In the genomic region with DNA sequence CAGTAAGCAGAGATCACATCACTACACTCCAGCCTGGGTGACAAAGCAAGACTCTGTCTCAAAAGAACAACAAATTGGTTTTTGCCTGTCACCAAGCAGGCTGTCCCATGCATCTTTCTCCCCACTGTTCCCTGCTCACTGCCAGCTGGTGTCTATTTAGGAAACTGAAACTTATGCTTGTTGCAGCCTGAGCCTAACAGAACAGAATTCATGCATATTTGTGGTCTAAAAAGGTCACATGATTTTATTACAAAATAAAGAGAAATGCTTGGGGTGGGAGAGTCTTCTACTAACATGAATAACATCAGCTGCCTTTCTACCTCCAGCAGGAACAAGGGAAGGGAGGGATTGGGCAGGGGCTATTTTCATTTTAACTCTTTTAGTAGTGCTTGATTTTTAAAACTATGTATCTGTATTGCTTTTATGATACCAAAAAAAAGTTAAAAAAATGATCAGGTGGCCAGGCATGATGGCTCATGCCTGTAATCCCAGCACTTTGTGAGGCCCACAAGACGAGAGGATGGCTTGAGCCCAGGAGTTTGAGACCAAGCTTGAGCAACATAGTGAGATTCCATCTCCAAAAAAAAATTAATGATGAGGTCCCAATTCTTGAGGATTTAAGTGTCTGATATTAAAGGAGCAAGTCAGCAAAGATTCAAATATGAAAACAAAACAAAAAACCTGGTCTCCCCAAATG, we compare ENCODE assay signal across 8 cellular contexts. TPM values are rescaled to one million over a fixed set of nuclear protein-coding genes. Genes with fewer than 3 reads are reported as not detected.
DNase-seq lines count a peak whose midpoint lies in the region; ATAC-seq and TF ChIP-seq lines count a peak whose summit lies in the region.

No MANE protein-coding gene starts in this region.

- peaks cover 54% of the 10 kb centered on the region for H3K79me2 ChIP-seq in ACC112 (ENCODE audit: control insufficient read depth, insufficient read depth, low read length, unreplicated experiment)

- H3K4me1 ChIP-seq in ACC112 (ENCODE audit: control insufficient read depth, insufficient read depth, low read length, unreplicated experiment) (peaks cover 4% of the 10 kb centered on the region), HEK293 (ENCODE audit: control insufficient read depth, insufficient read depth, low read length) (no peaks in the 10 kb centered on the region; the same call in 1 of the 2 replicates)

- H3K36me3 Mint-ChIP-seq in activated CD8-positive, alpha-beta T cell treated with anti-CD3 and anti-CD28 coated beads for 36 hours (ENCODE audit: low read depth) = peaks cover 10% of the 10 kb centered on the region

- POLR2A ChIA-PET in HEK293 (lab: Yijun Ruan, JAX) = interaction anchor here (0.6 to 2.8 kb wide), 23 partner anchors 10 to 276 kb away, joined by 3 to 46 read pairs (median 6); a partner anchor contains a TSS
- POLR2A ChIA-PET in activated CD8-positive, alpha-beta T cell treated with anti-CD3 and anti-CD28 coated beads for 36 hours (lab: Charles Lee) = interaction anchor here (0.6 to 6.7 kb wide), 17 partner anchors 11 to 276 kb away, joined by 3 to 63 read pairs (median 5); a partner anchor contains a TSS

- DNase-seq in activated CD8-positive, alpha-beta T cell treated with anti-CD3 and anti-CD28 coated beads for 36 hours = peak; percentile 26
- DNase-seq in glomerular visceral epithelial cell (ENCODE audit: extremely low spot score) (peak; percentile 54), putamen (ENCODE audit: low spot score) (peak; percentile 69)
- no peak for DNase-seq in effector CD4-positive, alpha-beta T cell

- H3K9me3 ChIP-seq in HEK293 (ENCODE audit: control insufficient read depth, insufficient read depth, low read depth, low read length) = no peaks in the 10 kb centered on the region

- H3K27ac Mint-ChIP-seq in activated CD8-positive, alpha-beta T cell treated with anti-CD3 and anti-CD28 coated beads for 36 hours = peak overlapping the region; percentile 95

- H3K27me3 ChIP-seq in ACC112 (ENCODE audit: insufficient read depth, low read length) = no peaks in the 10 kb centered on the region

- H3K27ac ChIP-seq in ACC112 (ENCODE audit: low read depth, low read length) (peak overlapping the region; percentile 63), HEK293 (ENCODE audit: extremely low read depth, low read depth, low read length) (no peak overlapping the region; the same call in 1 of the 2 replicates)

- no peaks in the 10 kb centered on the region for H3K27me3 Mint-ChIP-seq in activated CD8-positive, alpha-beta T cell treated with anti-CD3 and anti-CD28 coated beads for 36 hours

- intact Hi-C loops in activated CD8-positive, alpha-beta T cell treated with anti-CD3 and anti-CD28 coated beads for 36 hours (cut with micrococcal nuclease) = loop anchor here (2.0 kb wide), 1 partner anchor 20 kb away; a partner anchor contains a TSS

- CTCF ChIA-PET in HEK293 (lab: Yijun Ruan, JAX) = interaction anchor here (0.5 to 2.0 kb wide), 6 partner anchors 8 to 105 kb away, joined by 3 to 15 read pairs (median 6); a partner anchor contains a TSS
- CTCF ChIA-PET in activated CD8-positive, alpha-beta T cell treated with anti-CD3 and anti-CD28 coated beads for 36 hours (lab: Charles Lee) = interaction anchor here (0.7 to 3.6 kb wide), 16 partner anchors 8 to 233 kb away, joined by 3 to 17 read pairs (median 4); a partner anchor contains a TSS

- H3K36me3 ChIP-seq in ACC112 (ENCODE audit: insufficient read depth, low read length) (peaks cover 23% of the 10 kb centered on the region), HEK293 (ENCODE audit: control insufficient read depth in 2 of 2, insufficient read depth in 1 of 2, low read length in 2 of 2) (peaks cover 7 to 24% of the 10 kb centered on the region in 2 experiments; a peak in 2 of 3 replicates)

- H3K4me3 ChIP-seq in ACC112 (ENCODE audit: low read depth, low read length) = peak overlapping the region; percentile 97
- peak overlapping the region; percentile 84 for H3K4me3 ChIP-seq in HEK293 (ENCODE audit: low read depth, low read length)

- peak overlapping the region; percentile 81 for H3K4me3 Mint-ChIP-seq in activated CD8-positive, alpha-beta T cell treated with anti-CD3 and anti-CD28 coated beads for 36 hours

- TF ChIP-seq CTCF in HEK293 (tag by site-specific recombination; IDR thresholded peaks at IDR 0.05) = no peak
- TF ChIP-seq CTCF in activated CD8-positive, alpha-beta T cell treated with anti-CD3 and anti-CD28 coated beads for 36 hours (IDR thresholded peaks at IDR 0.05) = no peak

- H3K4me1 Mint-ChIP-seq in activated CD8-positive, alpha-beta T cell treated with anti-CD3 and anti-CD28 coated beads for 36 hours (ENCODE audit: low read depth) = peaks cover 20% of the 10 kb centered on the region

- H2AFZ ChIP-seq in ACC112 (ENCODE audit: low read length, unreplicated experiment) = no peak overlapping the region

- no peaks in the 10 kb centered on the region for H3K9me3 Mint-ChIP-seq in activated CD8-positive, alpha-beta T cell treated with anti-CD3 and anti-CD28 coated beads for 36 hours

- no peak for ATAC-seq in activated CD8-positive, alpha-beta T cell treated with anti-CD3 and anti-CD28 coated beads for 36 hours
- ATAC-seq in HG03342 (IDR thresholded peaks at IDR 0.05; ENCODE audit: unreplicated experiment) (no peak), GM19351 (IDR thresholded peaks at IDR 0.05; ENCODE audit: unreplicated experiment) (no peak)

TF ChIP-seq in HEK293, 187 proteins besides CTCF, POLR2A, EP300 and RAD21 (continues in another document):
- TF ChIP-seq TRIM28 (IDR thresholded peaks at IDR 0.05; ENCODE audit: borderline replicate concordance, low read length) (no peak), GLI4 (tag by site-specific recombination; IDR thresholded peaks at IDR 0.05) (no peak), ZNF529 (tag by site-specific recombination; IDR thresholded peaks at IDR 0.05; ENCODE audit: insufficient replicate concordance) (no peak), SCRT1 (tag by site-specific recombination; IDR thresholded peaks at IDR 0.05; ENCODE audit: borderline replicate concordance) (no peak), ZFP37 (tag by site-specific recombination; IDR thresholded peaks at IDR 0.05) (0 out of 2 replicates have a peak, but pooled peaks have one; percentile 44), ZXDB (tag by site-specific recombination; IDR thresholded peaks at IDR 0.05) (no peak), ZNF341 (tag by site-specific recombination; IDR thresholded peaks at IDR 0.05; ENCODE audit: low read depth) (peak; percentile 37; the same call in 1 of the 2 replicates), ZBTB20 (tag by site-specific recombination; IDR thresholded peaks at IDR 0.05) (peak; percentile 38; the same call in 1 of the 2 replicates), ZNF792 (tag by site-specific recombination; IDR thresholded peaks at IDR 0.05) (no peak)
- TF ChIP-seq, protein P1, sequence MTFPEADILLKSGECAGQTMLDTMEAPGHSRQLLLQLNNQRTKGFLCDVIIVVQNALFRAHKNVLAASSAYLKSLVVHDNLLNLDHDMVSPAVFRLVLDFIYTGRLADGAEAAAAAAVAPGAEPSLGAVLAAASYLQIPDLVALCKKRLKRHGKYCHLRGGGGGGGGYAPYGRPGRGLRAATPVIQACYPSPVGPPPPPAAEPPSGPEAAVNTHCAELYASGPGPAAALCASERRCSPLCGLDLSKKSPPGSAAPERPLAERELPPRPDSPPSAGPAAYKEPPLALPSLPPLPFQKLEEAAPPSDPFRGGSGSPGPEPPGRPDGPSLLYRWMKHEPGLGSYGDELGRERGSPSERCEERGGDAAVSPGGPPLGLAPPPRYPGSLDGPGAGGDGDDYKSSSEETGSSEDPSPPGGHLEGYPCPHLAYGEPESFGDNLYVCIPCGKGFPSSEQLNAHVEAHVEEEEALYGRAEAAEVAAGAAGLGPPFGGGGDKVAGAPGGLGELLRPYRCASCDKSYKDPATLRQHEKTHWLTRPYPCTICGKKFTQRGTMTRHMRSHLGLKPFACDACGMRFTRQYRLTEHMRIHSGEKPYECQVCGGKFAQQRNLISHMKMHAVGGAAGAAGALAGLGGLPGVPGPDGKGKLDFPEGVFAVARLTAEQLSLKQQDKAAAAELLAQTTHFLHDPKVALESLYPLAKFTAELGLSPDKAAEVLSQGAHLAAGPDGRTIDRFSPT (tag by site-specific recombination; IDR thresholded peaks at IDR 0.05) = no peak
- TF ChIP-seq, protein P2, sequence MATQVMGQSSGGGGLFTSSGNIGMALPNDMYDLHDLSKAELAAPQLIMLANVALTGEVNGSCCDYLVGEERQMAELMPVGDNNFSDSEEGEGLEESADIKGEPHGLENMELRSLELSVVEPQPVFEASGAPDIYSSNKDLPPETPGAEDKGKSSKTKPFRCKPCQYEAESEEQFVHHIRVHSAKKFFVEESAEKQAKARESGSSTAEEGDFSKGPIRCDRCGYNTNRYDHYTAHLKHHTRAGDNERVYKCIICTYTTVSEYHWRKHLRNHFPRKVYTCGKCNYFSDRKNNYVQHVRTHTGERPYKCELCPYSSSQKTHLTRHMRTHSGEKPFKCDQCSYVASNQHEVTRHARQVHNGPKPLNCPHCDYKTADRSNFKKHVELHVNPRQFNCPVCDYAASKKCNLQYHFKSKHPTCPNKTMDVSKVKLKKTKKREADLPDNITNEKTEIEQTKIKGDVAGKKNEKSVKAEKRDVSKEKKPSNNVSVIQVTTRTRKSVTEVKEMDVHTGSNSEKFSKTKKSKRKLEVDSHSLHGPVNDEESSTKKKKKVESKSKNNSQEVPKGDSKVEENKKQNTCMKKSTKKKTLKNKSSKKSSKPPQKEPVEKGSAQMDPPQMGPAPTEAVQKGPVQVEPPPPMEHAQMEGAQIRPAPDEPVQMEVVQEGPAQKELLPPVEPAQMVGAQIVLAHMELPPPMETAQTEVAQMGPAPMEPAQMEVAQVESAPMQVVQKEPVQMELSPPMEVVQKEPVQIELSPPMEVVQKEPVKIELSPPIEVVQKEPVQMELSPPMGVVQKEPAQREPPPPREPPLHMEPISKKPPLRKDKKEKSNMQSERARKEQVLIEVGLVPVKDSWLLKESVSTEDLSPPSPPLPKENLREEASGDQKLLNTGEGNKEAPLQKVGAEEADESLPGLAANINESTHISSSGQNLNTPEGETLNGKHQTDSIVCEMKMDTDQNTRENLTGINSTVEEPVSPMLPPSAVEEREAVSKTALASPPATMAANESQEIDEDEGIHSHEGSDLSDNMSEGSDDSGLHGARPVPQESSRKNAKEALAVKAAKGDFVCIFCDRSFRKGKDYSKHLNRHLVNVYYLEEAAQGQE (tag by site-specific recombination; IDR thresholded peaks at IDR 0.05) = no peak

RNA-seq across cellular contexts. Expression of a gene that starts 0.9 kb away (rescaled TPM):
- 10 to 100 TPM; 64.4 to 69.7 TPM for total RNA-seq in activated CD8-positive, alpha-beta T cell treated with anti-CD3 and anti-CD28 coated beads for 36 hours

RNA-seq across cellular contexts. Expression of a gene that starts 3.7 kb away (rescaled TPM):
- not detected for total RNA-seq in activated CD8-positive, alpha-beta T cell treated with anti-CD3 and anti-CD28 coated beads for 36 hours

RNA-seq across cellular contexts. Expression of a gene that starts 20.3 kb away (rescaled TPM):
- 10 to 100 TPM; 41.3 to 41.5 TPM for total RNA-seq in activated CD8-positive, alpha-beta T cell treated with anti-CD3 and anti-CD28 coated beads for 36 hours

RNA-seq across cellular contexts. Expression of a gene that starts 25.2 kb away (rescaled TPM):
- 10 to 100 TPM; 55.7 to 69.0 TPM for total RNA-seq in activated CD8-positive, alpha-beta T cell treated with anti-CD3 and anti-CD28 coated beads for 36 hours

RNA-seq across cellular contexts. Expression of a gene that starts 43.2 kb away (rescaled TPM):
- 10 to 100 TPM; 81.0 to 81.7 TPM for total RNA-seq in activated CD8-positive, alpha-beta T cell treated with anti-CD3 and anti-CD28 coated beads for 36 hours
